29 cellular contexts compared by ENCODE assay signal in the genomic region with DNA sequence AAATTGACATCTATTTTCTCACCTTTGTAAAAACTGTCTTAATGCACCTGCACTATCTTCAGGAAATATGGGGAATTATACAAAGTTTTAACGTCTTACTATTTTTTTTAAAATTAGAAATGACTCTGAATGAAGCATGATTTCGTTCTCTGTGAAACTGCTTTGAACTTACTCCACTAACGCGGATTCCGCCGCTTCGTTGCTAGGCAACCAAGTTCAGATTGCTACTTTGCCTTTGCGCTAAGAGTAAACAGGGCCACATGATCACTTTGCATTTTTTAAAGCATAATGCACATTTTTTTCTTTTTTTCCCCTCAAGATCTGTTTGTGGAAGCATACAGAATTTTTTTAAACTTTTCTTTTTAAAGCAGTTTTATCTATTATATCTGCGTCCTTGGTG.
DNase-seq lines count a peak whose midpoint lies in the region; ATAC-seq, FAIRE-seq and TF ChIP-seq lines count a peak whose summit lies in the region.
"Had no signal": no experiment of that assay in that cellular context is flagged by ENCODE, and none has a peak within 500 bp of the region (broad histone marks: within the 10 kb centered on the region; RNA-seq: fewer than 3 reads in every experiment).

No MANE protein-coding gene starts in this region.

- no peak overlapping the region for H4K5ac ChIP-seq in mesendoderm (ENCODE audit: low read length)

- H3K9ac ChIP-seq in mesendoderm (ENCODE audit: low read length): no peak overlapping the region
- H3K9ac ChIP-seq: BLaER1 treated with 17β-estradiol and CSF1 and Interleukin-3, amounts not matched to agents 10 nM and 100 nM had no signal

- H2BK15ac ChIP-seq in mesendoderm (replicated peaks; ENCODE audit: low read depth): no peak overlapping the region

- intact Hi-C loops in body of pancreas (cut with DNase I): no loop called here

- ATAC-seq in body of pancreas: no peak
- no peak for ATAC-seq in GM18505 (IDR thresholded peaks at IDR 0.05; ENCODE audit: unreplicated experiment)
- ATAC-seq: activated T-helper 17 cell treated with anti-CD3 and anti-CD28 coated beads, Interleukin-2, amount 50 U/mL, for 72 hours; left colon; natural killer cell treated with Interleukin-12 subunit alpha and Interleukin-12 subunit beta and Interleukin-15 and Interleukin-18, amount 100 ng/mL, for 72 hours; SK-N-SH treated with all-trans-retinoic acid at 6 μM for 48 hours; stimulated activated effector memory CD8-positive, alpha-beta T cell treated with anti-CD3 and anti-CD28 coated beads, Interleukin-12 subunit alpha, Interleukin-12 subunit beta, amount 100 ng/mL, for 72 hours had no signal

- no peak overlapping the region for H4K8ac ChIP-seq in mesendoderm (ENCODE audit: low read depth, low read length)

- H3K36me3 ChIP-seq in body of pancreas (replicated peaks in 1 of 2; ENCODE audit: insufficient read depth in 1 of 2, low read depth in 2 of 2) (no peaks in the 10 kb centered on the region), mesendoderm (ENCODE audit: control insufficient read depth, insufficient read depth, low read length) (no peaks in the 10 kb centered on the region)
- H3K36me3 ChIP-seq: BLaER1 treated with 17β-estradiol and CSF1 and Interleukin-3, amounts not matched to agents 10 nM and 100 nM; colonic mucosa; vagina had no signal

- no peaks in the 10 kb centered on the region for H3K79me1 ChIP-seq in mesendoderm (ENCODE audit: low read length)

- no peaks in the 10 kb centered on the region for H3K79me2 ChIP-seq in mesendoderm (ENCODE audit: control insufficient read depth, insufficient read depth, low read length)

- no peak overlapping the region for H2AK5ac ChIP-seq in mesendoderm (ENCODE audit: low read length)

- H3K27me3 ChIP-seq in body of pancreas (no peaks in the 10 kb centered on the region), mesendoderm (ENCODE audit: insufficient read depth, low read length, poor library complexity) (no peaks in the 10 kb centered on the region)
- H3K27me3 ChIP-seq: BLaER1 treated with 17β-estradiol and CSF1 and Interleukin-3, amounts not matched to agents 10 nM and 100 nM; colonic mucosa; vagina had no signal

- H2BK5ac ChIP-seq in mesendoderm (ENCODE audit: low read length): no peak overlapping the region

- H3K23ac ChIP-seq in mesendoderm (ENCODE audit: low read length): no peak overlapping the region

- FAIRE-seq in RCC 7860 (lab: Jason Lieb, UNC): no peak
- FAIRE-seq: GM18507, HTR-8/SVneo had no signal

- DNase-seq in Ammon's horn (ENCODE audit: low spot score) (peak; percentile 28), M059J (ENCODE audit: low read depth) (peak; percentile 13), body of pancreas (peak in 3 of 4 donors; percentile 10 to 28 (median 13)), mesendoderm (peak; percentile 43), RCC 7860 (ENCODE audit: low spot score) (no peak), amniotic stem cell (lab: John Stamatoyannopoulos, UW) (no peak)
- no peak for DNase-seq in activated effector memory CD4-positive, alpha-beta T cell treated with anti-CD3 and anti-CD28 coated beads, Interleukin-2, amount 50 U/mL, for 16 hours
- DNase-seq: ACHN; activated CD8-positive, alpha-beta memory T cell treated with anti-CD3 and anti-CD28 coated beads, Interleukin-2, amount 50 U/mL, for 4 hours; Calu3; colonic mucosa; EL; HFFc6; left colon; NCI-H1092 treated with DMSO at 0.1 percent for 48 hours; NCI-H2029; NCI-H510A; stimulated activated CD4-positive, alpha-beta T cell treated with anti-CD3 and anti-CD28 coated beads, Interleukin-1b, Interleukin-23, amount 100 ng/mL, for 48 hours had no signal

- 40 to 52% methylated on average over 9 of the region's 9 CpGs for WGBS in body of pancreas, 2 donors
- no CpG with 5 or more reads among the region's 9 CpGs for WGBS in mesendoderm (ENCODE audit: extremely low coverage, insufficient coverage, low lambda C conversion rate)

- H3K18ac ChIP-seq in mesendoderm (ENCODE audit: low read length): no peak overlapping the region

- no peak overlapping the region for H3K4ac ChIP-seq in mesendoderm (ENCODE audit: low read depth, low read length)

- H3K9me3 ChIP-seq in body of pancreas: no peaks in the 10 kb centered on the region
- H3K9me3 ChIP-seq: BLaER1 treated with 17β-estradiol and CSF1 and Interleukin-3, amounts not matched to agents 10 nM and 100 nM; colonic mucosa; vagina had no signal

- no peak for TF ChIP-seq POLR2A in body of pancreas (IDR thresholded peaks at IDR 0.05)
- no peak for TF ChIP-seq POLR2A in GM18505 (IDR thresholded peaks at IDR 0.05; ENCODE audit: borderline replicate concordance, extremely low read depth, insufficient read depth, insufficient read length)

- no peak for TF ChIP-seq CTCF in body of pancreas (IDR thresholded peaks at IDR 0.05)

- no peaks in the 10 kb centered on the region for H3K4me1 ChIP-seq in body of pancreas
- no peaks in the 10 kb centered on the region for H3K4me1 ChIP-seq in mesendoderm (ENCODE audit: control insufficient read depth, low read depth, low read length)
- H3K4me1 ChIP-seq: BLaER1 treated with 17β-estradiol and CSF1 and Interleukin-3, amounts not matched to agents 10 nM and 100 nM; colonic mucosa; vagina had no signal

- H3K56ac ChIP-seq in mesendoderm (ENCODE audit: low read length): no peak overlapping the region

- H3K4me3 ChIP-seq in body of pancreas (no peak overlapping the region), mesendoderm (ENCODE audit: low read length) (no peak overlapping the region)
- H3K4me3 ChIP-seq: BLaER1 treated with 17β-estradiol and CSF1 and Interleukin-3, amounts not matched to agents 10 nM and 100 nM; colonic mucosa; vagina had no signal

- H2BK120ac ChIP-seq in mesendoderm (ENCODE audit: low read depth, low read length): no peak overlapping the region

- H3K27ac ChIP-seq in body of pancreas (no peak overlapping the region), mesendoderm (ENCODE audit: low read depth, low read length) (no peak overlapping the region)
- H3K27ac ChIP-seq: BLaER1 treated with 17β-estradiol and CSF1 and Interleukin-3, amounts not matched to agents 10 nM and 100 nM; colonic mucosa; RWPE1; vagina; VCaP had no signal

- H3K4me2 ChIP-seq in mesendoderm (ENCODE audit: low read length): no peak overlapping the region
- H3K4me2 ChIP-seq: BLaER1 treated with 17β-estradiol and CSF1 and Interleukin-3, amounts not matched to agents 10 nM and 100 nM had no signal

Comparison
In these comparisons a context has a peak if more than half of its experiments do, and no peak if none do; other contexts are left out.
1. DNase-seq: peak in Ammon's horn (single experiment), M059J (single experiment), body of pancreas (3 of 4) and mesendoderm (single experiment); none in RCC 7860 (single experiment), activated effector memory CD4-positive, alpha-beta T cell treated with anti-CD3 and anti-CD28 coated beads, Interleukin-2, amount 50 U/mL, for 16 hours (single experiment) and amniotic stem cell (single experiment).